32 cellular contexts compared by ENCODE assay signal in genomic region chrX:77389891-77390290, GRCh38. TPM values are rescaled to one million over a fixed set of nuclear protein-coding genes. Genes with fewer than 3 reads are reported as not detected.
"Had no signal": no experiment of that assay in that cellular context is flagged by ENCODE, and none has a peak within 500 bp of the region (broad histone marks: within the 10 kb centered on the region; RNA-seq: fewer than 3 reads in every experiment).

No MANE protein-coding gene starts in this region.

- ATAC-seq: activated CD8-positive, alpha-beta T cell treated with anti-CD3 and anti-CD28 coated beads for 36 hours; activated T-cell treated with anti-CD3 and anti-CD28 coated beads, Interleukin-2, amount 50 U/mL, for 4 hours; activated T-helper 17 cell treated with anti-CD3 and anti-CD28 coated beads, Interleukin-2, amount 50 U/mL, for 72 hours; effector memory CD8-positive, alpha-beta T cell had no signal

- H3K9me3 ChIP-seq: esophagus squamous epithelium had no signal

- DNase-seq: activated CD4-positive, alpha-beta T cell treated with anti-CD3 and anti-CD28 coated beads for 1 hour; activated CD4-positive, alpha-beta T cell treated with anti-CD3 and anti-CD28 coated beads for 4 hours; activated CD4-positive, alpha-beta T cell treated with anti-CD3 and anti-CD28 coated beads, Interleukin-2, amount 10 ng/mL, durations not matched to agents 7 days and 5 days; activated CD4-positive, alpha-beta T cell treated with anti-CD3 and anti-CD28 coated beads, Interleukin-2, amount 50 U/mL, for 48 hours; activated CD8-positive, alpha-beta memory T cell treated with anti-CD3 and anti-CD28 coated beads for 24 hours; activated CD8-positive, alpha-beta T cell treated with anti-CD3 and anti-CD28 coated beads for 36 hours; activated effector memory CD4-positive, alpha-beta T cell treated with Interleukin-2 at 50 U/mL for 16 hours; activated gamma-delta T cell treated with Interleukin-2 at 50 U/mL for 16 hours; activated naive CD4-positive, alpha-beta T cell treated with anti-CD3 and anti-CD28 coated beads, Interleukin-2, amount 50 U/mL, for 16 hours; activated naive CD4-positive, alpha-beta T cell treated with Interleukin-2 at 50 U/mL for 16 hours; activated T-cell treated with anti-CD3 and anti-CD28 coated beads, Interleukin-2, amount 50 U/mL, for 4 hours; amniotic stem cell; anterior cingulate cortex; brain microvascular endothelial cell; caudate nucleus; cortex of kidney; dermis blood vessel endothelial cell; effector CD4-positive, alpha-beta T cell; effector memory CD8-positive, alpha-beta T cell; esophagus squamous epithelium; foreskin melanocyte; head of caudate nucleus; T-helper 2 cell had no signal

- H3K27ac ChIP-seq: brain microvascular endothelial cell, epithelial cell of prostate, esophagus squamous epithelium, VCaP had no signal

- H3K27me3 ChIP-seq: brain microvascular endothelial cell, esophagus squamous epithelium had no signal

- H3K4me1 ChIP-seq: esophagus squamous epithelium had no signal

- H3K4me3 ChIP-seq: esophagus squamous epithelium had no signal

- H3K36me3 ChIP-seq: brain microvascular endothelial cell, esophagus squamous epithelium had no signal

RNA-seq across cellular contexts. Expression of gene FGF16, which starts 57.3 kb away (rescaled TPM):
- total RNA-seq: activated CD4-positive, alpha-beta T cell treated with anti-CD3 and anti-CD28 coated beads, Interleukin-2, amount 10 ng/mL, durations not matched to agents 7 days and 5 days; activated CD8-positive, alpha-beta T cell treated with anti-CD3 and anti-CD28 coated beads for 36 hours; activated T-cell treated with anti-CD3 and anti-CD28 coated beads, Interleukin-2, amount 50 U/mL, for 4 hours; activated T-helper 17 cell treated with anti-CD3 and anti-CD28 coated beads, Interleukin-2, amount 50 U/mL, for 72 hours; astrocyte; chondrocyte; esophagus squamous epithelium; fibroblast of lung; fibroblast of villous mesenchyme; T-helper 1 cell treated with Interleukin-12 subunit alpha and Interleukin-12 subunit beta and Interleukin-4 antibody, amounts not matched to agents 30 ng/mL and 1 ng/mL, for 36 hours had no signal
- polyA plus RNA-seq: esophagus, fibroblast of lung had no signal
